ENCODE assay signal across 17 cellular contexts in the genomic region with DNA sequence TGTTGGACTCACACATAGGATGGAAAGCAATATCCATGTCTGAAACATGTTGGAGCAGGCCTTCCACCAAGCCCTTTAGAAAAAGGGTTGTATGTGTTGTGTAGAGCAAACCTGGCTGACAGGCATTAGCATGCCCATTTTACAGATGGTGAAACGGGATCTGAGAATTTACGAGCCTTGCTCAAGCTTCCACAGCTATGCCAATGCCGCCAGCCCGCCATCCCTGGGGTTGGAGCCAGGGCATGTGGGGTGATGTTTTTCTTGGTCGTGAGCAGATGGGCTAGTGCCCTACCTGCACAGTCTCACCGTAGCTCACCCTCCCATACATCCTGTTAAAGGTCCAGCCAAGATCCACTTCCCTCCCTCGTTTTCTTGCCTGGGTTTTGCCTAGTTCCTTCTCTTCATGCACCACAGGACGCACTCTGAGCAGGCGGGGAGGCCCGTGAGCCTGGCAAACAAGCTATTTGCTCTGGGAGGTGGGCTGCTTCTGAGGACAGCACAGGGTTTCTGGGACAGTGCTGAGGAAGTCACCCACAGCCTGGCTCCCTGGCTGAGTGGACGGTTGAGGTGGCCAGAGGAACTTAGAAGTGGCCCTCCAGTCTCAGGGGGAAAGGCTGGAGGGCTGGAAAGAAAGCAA.
DNase-seq lines count a peak whose midpoint lies in the region; ATAC-seq and TF ChIP-seq lines count a peak whose summit lies in the region.
"Had no signal": no experiment of that assay in that cellular context is flagged by ENCODE, and none has a peak within 500 bp of the region (broad histone marks: within the 10 kb centered on the region; RNA-seq: fewer than 3 reads in every experiment).

No MANE protein-coding gene starts in this region.

- intact Hi-C loops in ascending aorta (cut with DNase I) = loop anchor here (5.0 kb wide), 2 partner anchors 98 to 282 kb away; a partner anchor contains a TSS

- no peak overlapping the region for H4K5ac ChIP-seq in H9 (ENCODE audit: insufficient read length, low read depth, low read length)

- H3K4me3 Mint-ChIP-seq in H9 = no peak overlapping the region; a peak in 1 of 5 replicates
- H3K4me3 Mint-ChIP-seq: activated naive CD8-positive, alpha-beta T cell; CD4-positive, CD25-positive, alpha-beta regulatory T cell; natural killer cell; stimulated activated naive CD8-positive, alpha-beta T cell treated with anti-CD3 and anti-CD28 coated beads, Interleukin-15, amount 100 ng/mL, for 72 hours; T-cell had no signal

- no peak overlapping the region for H3K14ac ChIP-seq in H9 (ENCODE audit: insufficient read depth, low read length)

- no peak for ATAC-seq in HG03095 (IDR thresholded peaks at IDR 0.05; ENCODE audit: unreplicated experiment)
- ATAC-seq: natural killer cell; stimulated activated naive CD8-positive, alpha-beta T cell treated with anti-CD3 and anti-CD28 coated beads, Interleukin-15, amount 100 ng/mL, for 72 hours; T-cell had no signal

- no peak overlapping the region for H3T11ph ChIP-seq in H9 (ENCODE audit: low read length)

- peaks cover 43 to 58% of the 10 kb centered on the region in 2 experiments for H3K4me1 Mint-ChIP-seq in H9
- H3K4me1 Mint-ChIP-seq: stimulated activated naive CD8-positive, alpha-beta T cell treated with anti-CD3 and anti-CD28 coated beads, Interleukin-15, amount 100 ng/mL, for 72 hours had no signal

- H3K27me3 ChIP-seq in H9 (ENCODE audit: insufficient read depth, low read length) = no peaks in the 10 kb centered on the region
- H3K27me3 ChIP-seq in ascending aorta = no peaks in the 10 kb centered on the region
- H3K27me3 ChIP-seq in kidney epithelial cell (ENCODE audit: control insufficient read depth, insufficient read depth, low read length) = peaks cover 7% of the 10 kb centered on the region
- H3K27me3 ChIP-seq in skeletal muscle tissue (ENCODE audit: control insufficient read depth in 3 of 3, insufficient read depth in 3 of 3, low read length in 3 of 3) = no peaks in the 10 kb centered on the region

- H2BK15ac ChIP-seq in H9 (ENCODE audit: low read depth, low read length) = no peak overlapping the region

- H3K79me1 ChIP-seq in H9 (ENCODE audit: insufficient read depth, low read depth, low read length, poor library complexity, severe bottlenecking) = no peaks in the 10 kb centered on the region

- H3K23ac ChIP-seq in H9 (ENCODE audit: insufficient read length, low read depth, low read length) = no peak overlapping the region

- no peaks in the 10 kb centered on the region for H4K20me1 ChIP-seq in H9 (ENCODE audit: control insufficient read depth, insufficient read depth, insufficient read length)

- H3K36me3 Mint-ChIP-seq in H9 (ENCODE audit: insufficient read depth in 1 of 3, low read depth in 3 of 3) = peaks cover 0 to 8% (median 5%) of the 10 kb centered on the region in 3 experiments; a peak in 4 of 7 replicates
- H3K36me3 Mint-ChIP-seq: CD4-positive, CD25-positive, alpha-beta regulatory T cell; natural killer cell had no signal

- no peaks in the 10 kb centered on the region for H3K23me2 ChIP-seq in H9 (ENCODE audit: insufficient read length, low read depth, low read length, poor library complexity, severe bottlenecking)

- H3K9ac ChIP-seq in H9 (ENCODE audit: extremely low read depth, insufficient read length, low read length) (no peak overlapping the region), skeletal muscle tissue (ENCODE audit: low read depth in 1 of 3, low read length in 3 of 3) (peak overlapping the region; percentile 67 to 86 (median 79))

- H2BK120ac ChIP-seq in H9 (ENCODE audit: low read depth, low read length, poor library complexity, severe bottlenecking) = no peak overlapping the region

- H2AK5ac ChIP-seq in H9 (ENCODE audit: insufficient read length, low read length) = no peak overlapping the region

- no peak overlapping the region for H2BK5ac ChIP-seq in H9 (ENCODE audit: insufficient read length, low read length)

- H3K36me3 ChIP-seq in ascending aorta (no peaks in the 10 kb centered on the region), kidney epithelial cell (ENCODE audit: control insufficient read depth, insufficient read depth, low read length) (no peaks in the 10 kb centered on the region), skeletal muscle tissue (ENCODE audit: control insufficient read depth in 3 of 3, insufficient read depth in 3 of 3, low read length in 3 of 3) (no peaks in the 10 kb centered on the region)

- H4K91ac ChIP-seq in H9 (ENCODE audit: insufficient read length, low read depth, low read length) = no peak overlapping the region

- no peak overlapping the region for H3K4me2 ChIP-seq in H9 (ENCODE audit: insufficient read depth, insufficient read length, low read length)

- H3K18ac ChIP-seq in H9 (ENCODE audit: insufficient read length, low read depth, low read length) = peak overlapping the region; percentile 3

- no peak overlapping the region for H4K8ac ChIP-seq in H9 (replicated peaks; ENCODE audit: insufficient read length, low read depth, low read length)

- H3K9me3 ChIP-seq in H9 (ENCODE audit: control insufficient read depth, low read depth, low read length) = no peaks in the 10 kb centered on the region
- H3K9me3 ChIP-seq in ascending aorta = no peaks in the 10 kb centered on the region
- no peaks in the 10 kb centered on the region for H3K9me3 ChIP-seq in skeletal muscle tissue (ENCODE audit: control insufficient read depth in 3 of 3, low read length in 3 of 3)

- H3K4me1 ChIP-seq in H9 (ENCODE audit: insufficient read depth, low read length) = peaks cover 2% of the 10 kb centered on the region; the same call in 1 of the 2 replicates
- H3K4me1 ChIP-seq in ascending aorta = peaks cover 4 to 20% of the 10 kb centered on the region in 2 donors
- peaks cover 28 to 47% (median 37%) of the 10 kb centered on the region in 3 donors for H3K4me1 ChIP-seq in skeletal muscle tissue (ENCODE audit: control insufficient read depth in 3 of 3, insufficient read depth in 3 of 3, low read length in 3 of 3)

- H2BK12ac ChIP-seq in H9 (ENCODE audit: insufficient read length, low read depth, low read length) = no peak overlapping the region

- DNase-seq in H9 = no peak
- no peak for DNase-seq in ascending aorta (ENCODE audit: low spot score in 2 of 2)
- DNase-seq in kidney epithelial cell (ENCODE audit: low read depth) = peak; percentile 12
- no peak for DNase-seq in NCI-H1048 (lab: John Stamatoyannopoulos, UW)
- DNase-seq in germinal center (ENCODE audit: low spot score) = no peak
- no peak for DNase-seq in activated naive CD4-positive, alpha-beta T cell (lab: John Stamatoyannopoulos, UW)
- DNase-seq: activated CD4-positive, alpha-beta T cell treated with anti-CD3 and anti-CD28 coated beads, Interleukin-2, amount 50 U/mL, for 48 hours; CD4-positive, CD25-positive, alpha-beta regulatory T cell; natural killer cell; NCI-H1105; NCI-H774; stimulated activated CD4-positive, alpha-beta T cell treated with anti-CD3 and anti-CD28 coated beads, Interleukin-2, amount 100 ng/mL, for 48 hours; stimulated activated naive CD8-positive, alpha-beta T cell treated with anti-CD3 and anti-CD28 coated beads, Interleukin-15, amount 100 ng/mL, for 72 hours; T-cell had no signal

- H3K56ac ChIP-seq in H9 (ENCODE audit: insufficient read length, low read depth, low read length) = no peak overlapping the region

- peaks cover 15% of the 10 kb centered on the region for H3K27me3 Mint-ChIP-seq in H9 (ENCODE audit: low read depth)
- H3K27me3 Mint-ChIP-seq: activated naive CD8-positive, alpha-beta T cell; T-cell had no signal

- TF ChIP-seq CTCF in H9 (conservative IDR thresholded peaks at IDR 0.05) (no peak), ascending aorta (IDR thresholded peaks at IDR 0.05) (no peak), kidney epithelial cell (IDR thresholded peaks at IDR 0.05; ENCODE audit: insufficient read depth, low read length, poor library complexity, severe bottlenecking) (no peak)

- no CpG with 5 or more reads among the region's 11 CpGs for WGBS in H9 (ENCODE audit: extremely low coverage, insufficient read length, low lambda C conversion rate)

- H2AFZ ChIP-seq in H9 (ENCODE audit: low read length) = no peak overlapping the region

- H3K27ac Mint-ChIP-seq in H9 = no peak overlapping the region
- H3K27ac Mint-ChIP-seq: activated naive CD8-positive, alpha-beta T cell; natural killer cell; T-cell had no signal

- H3K9me3 Mint-ChIP-seq in H9 = peaks cover 3 to 5% of the 10 kb centered on the region in 2 experiments

- H3K4me3 ChIP-seq in ascending aorta (no peak overlapping the region), kidney epithelial cell (ENCODE audit: low read depth, low read length) (no peak overlapping the region), skeletal muscle tissue (ENCODE audit: low read length in 3 of 3) (peak overlapping the region in 1 of 3 donors; percentile 45)

- H3K79me2 ChIP-seq in H9 (ENCODE audit: insufficient read depth, low read length) = no peaks in the 10 kb centered on the region

- no peak overlapping the region for H3K4ac ChIP-seq in H9 (ENCODE audit: low read depth, low read length)

- no peak overlapping the region for H2BK20ac ChIP-seq in H9 (ENCODE audit: low read depth, low read length, poor library complexity, severe bottlenecking)

- H3K27ac ChIP-seq in H9 (ENCODE audit: insufficient read length, low read depth, low read length) (no peak overlapping the region), ascending aorta (peak overlapping the region; percentile 77 to 85), skeletal muscle tissue (ENCODE audit: low read depth, low read length) (peak overlapping the region; percentile 87)
